ENCODE assay signal across 28 cellular contexts in genomic region chr1:33738536-33738935, GRCh38.
"Had no signal": no experiment of that assay in that cellular context is flagged by ENCODE, and none has a peak within 500 bp of the region (broad histone marks: within the 10 kb centered on the region; RNA-seq: fewer than 3 reads in every experiment).

No MANE protein-coding gene starts in this region.

- H3K9me3 ChIP-seq: neutrophil, ovary, psoas muscle, right lobe of liver, sigmoid colon, stomach, thoracic aorta, thyroid gland, tibial nerve, upper lobe of left lung had no signal

- H3K4me1 ChIP-seq: parathyroid adenoma, psoas muscle, right lobe of liver, sigmoid colon, stomach, thyroid gland, tibial nerve, upper lobe of left lung had no signal

- H3K27ac Mint-ChIP-seq: naive thymus-derived CD8-positive, alpha-beta T cell; natural killer cell treated with Interleukin-12 subunit alpha and Interleukin-12 subunit beta and Interleukin-15 and Interleukin-18, amount 100 ng/mL, for 72 hours; nephron progenitor cell; progenitor cell of endocrine pancreas; stimulated activated effector memory CD8-positive, alpha-beta T cell treated with anti-CD3 and anti-CD28 coated beads, Interleukin-12 subunit alpha, Interleukin-12 subunit beta, amount 100 ng/mL, for 72 hours; stimulated activated naive B cell treated with anti-CD40 and anti-IgM and Interleukin-4, amounts not matched to agents 10 μg/mL and 1 μg/mL and 100 μg/mL, for 72 hours; stimulated activated naive CD8-positive, alpha-beta T cell treated with anti-CD3 and anti-CD28 coated beads, Interleukin-15, Interleukin-2, amounts not matched to agents 100 ng/mL and 50 ng/mL, for 24 hours had no signal

- H3K27ac ChIP-seq: neutrophil, ovary, parathyroid adenoma, psoas muscle, right lobe of liver, sigmoid colon, stomach, thoracic aorta, thyroid gland, tibial nerve, upper lobe of left lung had no signal

- H3K4me3 Mint-ChIP-seq: naive thymus-derived CD8-positive, alpha-beta T cell; natural killer cell treated with Interleukin-12 subunit alpha and Interleukin-12 subunit beta and Interleukin-15 and Interleukin-18, amount 100 ng/mL, for 72 hours; nephron progenitor cell; neural crest cell; stimulated activated effector memory CD8-positive, alpha-beta T cell treated with anti-CD3 and anti-CD28 coated beads, Interleukin-12 subunit alpha, Interleukin-12 subunit beta, amount 100 ng/mL, for 72 hours; stimulated activated naive B cell treated with anti-CD40 and anti-IgM and Interleukin-4, amounts not matched to agents 10 μg/mL and 1 μg/mL and 100 μg/mL, for 72 hours; stimulated activated naive CD8-positive, alpha-beta T cell treated with anti-CD3 and anti-CD28 coated beads, Interleukin-15, Interleukin-2, amounts not matched to agents 100 ng/mL and 50 ng/mL, for 24 hours had no signal

- H3K4me3 ChIP-seq: ovary, psoas muscle, right lobe of liver, sigmoid colon, stomach, thoracic aorta, thyroid gland, tibial nerve, upper lobe of left lung had no signal

- H3K79me2 ChIP-seq: parathyroid adenoma had no signal

- H2AFZ ChIP-seq: parathyroid adenoma had no signal

- H3K36me3 Mint-ChIP-seq: naive thymus-derived CD8-positive, alpha-beta T cell; natural killer cell treated with Interleukin-12 subunit alpha and Interleukin-12 subunit beta and Interleukin-15 and Interleukin-18, amount 100 ng/mL, for 72 hours; stimulated activated effector memory CD8-positive, alpha-beta T cell treated with anti-CD3 and anti-CD28 coated beads, Interleukin-12 subunit alpha, Interleukin-12 subunit beta, amount 100 ng/mL, for 72 hours; stimulated activated naive B cell treated with anti-CD40 and anti-IgM and Interleukin-4, amounts not matched to agents 10 μg/mL and 1 μg/mL and 100 μg/mL, for 72 hours had no signal

- H3K9me3 Mint-ChIP-seq: natural killer cell treated with Interleukin-12 subunit alpha and Interleukin-12 subunit beta and Interleukin-15 and Interleukin-18, amount 100 ng/mL, for 72 hours; nephron progenitor cell; neural crest cell; stimulated activated effector memory CD8-positive, alpha-beta T cell treated with anti-CD3 and anti-CD28 coated beads, Interleukin-12 subunit alpha, Interleukin-12 subunit beta, amount 100 ng/mL, for 72 hours; stimulated activated naive B cell treated with anti-CD40 and anti-IgM and Interleukin-4, amounts not matched to agents 10 μg/mL and 1 μg/mL and 100 μg/mL, for 72 hours; stimulated activated naive CD8-positive, alpha-beta T cell treated with anti-CD3 and anti-CD28 coated beads, Interleukin-15, Interleukin-2, amounts not matched to agents 100 ng/mL and 50 ng/mL, for 24 hours had no signal

- DNase-seq: naive thymus-derived CD8-positive, alpha-beta T cell; nephron progenitor cell; nucleus accumbens; ovary; psoas muscle; right cardiac atrium; right lobe of liver; sigmoid colon; small intestine; stimulated activated CD4-positive, alpha-beta T cell treated with anti-CD3 and anti-CD28 coated beads, Interleukin-15, amount 100 ng/mL, for 24 hours; stimulated activated CD4-positive, alpha-beta T cell treated with anti-CD3 and anti-CD28 coated beads, Interleukin-2, amount 100 ng/mL, for 24 hours; stimulated activated CD4-positive, alpha-beta T cell treated with anti-CD3 and anti-CD28 coated beads, Interleukin-2, amount 100 ng/mL, for 48 hours; stimulated activated CD4-positive, alpha-beta T cell treated with anti-CD3 and anti-CD28 coated beads, Interleukin-4, amount 100 ng/mL, for 24 hours; stimulated activated naive B cell treated with anti-CD40 and anti-IgM and Interleukin-4, amounts not matched to agents 10 μg/mL and 1 μg/mL and 100 μg/mL, for 72 hours; stimulated activated naive CD4-positive, alpha-beta T cell treated with Interleukin-2 at 50 U/mL for 16 hours; stomach; thyroid gland; trophoblast cell; upper lobe of left lung had no signal

- H3K9ac ChIP-seq: parathyroid adenoma had no signal

- ATAC-seq: naive thymus-derived CD8-positive, alpha-beta T cell; psoas muscle; right cardiac atrium; right lobe of liver; stimulated activated effector memory CD8-positive, alpha-beta T cell treated with anti-CD3 and anti-CD28 coated beads, Interleukin-12 subunit alpha, Interleukin-12 subunit beta, amount 100 ng/mL, for 72 hours; stimulated activated naive B cell treated with anti-CD40 and anti-IgM and Interleukin-4, amounts not matched to agents 10 μg/mL and 1 μg/mL and 100 μg/mL, for 72 hours had no signal

- H3K4me1 Mint-ChIP-seq: naive thymus-derived CD8-positive, alpha-beta T cell; nephron progenitor cell; neural crest cell; stimulated activated effector memory CD8-positive, alpha-beta T cell treated with anti-CD3 and anti-CD28 coated beads, Interleukin-12 subunit alpha, Interleukin-12 subunit beta, amount 100 ng/mL, for 72 hours; stimulated activated naive B cell treated with anti-CD40 and anti-IgM and Interleukin-4, amounts not matched to agents 10 μg/mL and 1 μg/mL and 100 μg/mL, for 72 hours had no signal

- H3K27me3 ChIP-seq: ovary, right lobe of liver, thyroid gland, tibial nerve, upper lobe of left lung had no signal
